ENCODE assay signal across 11 cellular contexts in the genomic region with DNA sequence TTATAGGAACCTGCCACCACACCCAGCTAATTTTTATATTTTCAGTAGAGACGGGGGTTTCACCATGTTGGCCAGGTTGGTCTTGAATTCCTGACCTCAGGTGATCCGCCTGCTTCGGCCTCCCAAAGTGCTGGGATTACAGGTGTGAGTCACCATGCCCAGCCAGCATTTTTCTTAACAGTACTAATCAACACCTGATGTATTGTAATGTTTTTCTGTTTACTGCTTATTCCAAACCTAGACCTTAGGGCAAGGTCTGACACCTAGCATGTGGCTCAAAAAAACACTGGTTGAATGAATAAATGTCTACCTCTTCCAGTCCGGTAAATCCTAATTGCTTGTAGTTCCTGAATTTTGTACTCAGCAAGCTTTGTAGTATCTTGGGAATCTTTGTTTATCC. TPM values are rescaled to one million over a fixed set of nuclear protein-coding genes. Genes with fewer than 3 reads are reported as not detected.
DNase-seq lines count a peak whose midpoint lies in the region; ATAC-seq and TF ChIP-seq lines count a peak whose summit lies in the region.
"Not testable (repeated sequence)": the region's sequence is repeated elsewhere in the genome, so short reads cannot be mapped to it uniquely, and the experiment has no call there.
"Had no signal": no experiment of that assay in that cellular context is flagged by ENCODE, and none has a peak within 500 bp of the region (broad histone marks: within the 10 kb centered on the region; RNA-seq: fewer than 3 reads in every experiment).

No MANE protein-coding gene starts in this region.

- H3K27ac Mint-ChIP-seq in CD8-positive, alpha-beta memory T cell: peak overlapping the region in 5 of 8 donors; percentile 8 to 100 (median 43)
- H3K27ac Mint-ChIP-seq in WTC11: peak overlapping the region; percentile 0; the same call in 1 of the 2 replicates
- peak overlapping the region; percentile 2 for H3K27ac Mint-ChIP-seq in activated naive CD4-positive, alpha-beta T cell treated with anti-CD3 and anti-CD28 coated beads, Interleukin-2, amount 50 U/mL, for 24 hours
- H3K27ac Mint-ChIP-seq in neural crest cell (ENCODE audit: unreplicated experiment): not testable (repeated sequence)
- H3K27ac Mint-ChIP-seq in stimulated activated naive CD8-positive, alpha-beta T cell treated with anti-CD3 and anti-CD28 coated beads, Interleukin-15, Interleukin-2, amounts not matched to agents 100 ng/mL and 50 ng/mL, for 24 hours: peak overlapping the region; percentile 9

- peaks cover 20% of the 10 kb centered on the region for H3K4me1 ChIP-seq in CD8-positive, alpha-beta memory T cell (ENCODE audit: insufficient read depth, low read length)
- H3K4me1 ChIP-seq in PC-9 (replicated peaks; ENCODE audit: insufficient read depth): peaks cover 23% of the 10 kb centered on the region

- not testable (repeated sequence) for H3K9me3 Mint-ChIP-seq in CD8-positive, alpha-beta memory T cell; WTC11; activated naive CD4-positive, alpha-beta T cell treated with anti-CD3 and anti-CD28 coated beads, Interleukin-2, amount 50 U/mL, for 24 hours; neural crest cell; stimulated activated naive CD8-positive, alpha-beta T cell treated with anti-CD3 and anti-CD28 coated beads, Interleukin-15, Interleukin-2, amounts not matched to agents 100 ng/mL and 50 ng/mL, for 24 hours

- H3K4me1 Mint-ChIP-seq in CD8-positive, alpha-beta memory T cell: peaks cover 20 to 29% (median 27%) of the 10 kb centered on the region in 3 donors
- peaks cover 14% of the 10 kb centered on the region for H3K4me1 Mint-ChIP-seq in WTC11
- peaks cover 19% of the 10 kb centered on the region for H3K4me1 Mint-ChIP-seq in activated naive CD4-positive, alpha-beta T cell treated with anti-CD3 and anti-CD28 coated beads, Interleukin-2, amount 50 U/mL, for 24 hours
- H3K4me1 Mint-ChIP-seq in neural crest cell: peaks cover 22% of the 10 kb centered on the region
- H3K4me1 Mint-ChIP-seq in stimulated activated naive CD8-positive, alpha-beta T cell treated with anti-CD3 and anti-CD28 coated beads, Interleukin-15, Interleukin-2, amounts not matched to agents 100 ng/mL and 50 ng/mL, for 24 hours (ENCODE audit: low read depth): peaks cover 38% of the 10 kb centered on the region

- CTCF ChIA-PET in CD8-positive, alpha-beta memory T cell (lab: Charles Lee): interaction anchor here (2.9 kb wide), 1 partner anchor 15 kb away, joined by 9 read pairs; a partner anchor contains a TSS
- CTCF ChIA-PET in PC-9 (lab: Charles Lee); WTC11 (lab: Charles Lee): not testable (repeated sequence)

- not testable (repeated sequence) for H3K4me3 ChIP-seq in CD8-positive, alpha-beta memory T cell (ENCODE audit: low read length); PC-9; epithelial cell of esophagus (ENCODE audit: low read length)

- H3K4me3 Mint-ChIP-seq in CD8-positive, alpha-beta memory T cell: peak overlapping the region in 1 of 7 donors; percentile 47
- not testable (repeated sequence) for H3K4me3 Mint-ChIP-seq in WTC11; activated naive CD4-positive, alpha-beta T cell treated with anti-CD3 and anti-CD28 coated beads, Interleukin-2, amount 50 U/mL, for 24 hours; stimulated activated naive CD8-positive, alpha-beta T cell treated with anti-CD3 and anti-CD28 coated beads, Interleukin-15, Interleukin-2, amounts not matched to agents 100 ng/mL and 50 ng/mL, for 24 hours
- H3K4me3 Mint-ChIP-seq in neural crest cell: peak overlapping the region; percentile 1

- H3K27me3 ChIP-seq in CD8-positive, alpha-beta memory T cell (ENCODE audit: insufficient read depth, low read length, poor library complexity, severe bottlenecking); PC-9 (ENCODE audit: insufficient read depth, low read depth): not testable (repeated sequence)

- peaks cover 8 to 46% (median 14%) of the 10 kb centered on the region in 3 donors for H3K36me3 Mint-ChIP-seq in CD8-positive, alpha-beta memory T cell
- peaks cover 10% of the 10 kb centered on the region; the same call in 1 of the 2 replicates for H3K36me3 Mint-ChIP-seq in WTC11
- not testable (repeated sequence) for H3K36me3 Mint-ChIP-seq in activated naive CD4-positive, alpha-beta T cell treated with anti-CD3 and anti-CD28 coated beads, Interleukin-2, amount 50 U/mL, for 24 hours; neural crest cell (ENCODE audit: low read depth)
- H3K36me3 Mint-ChIP-seq in stimulated activated naive CD8-positive, alpha-beta T cell treated with anti-CD3 and anti-CD28 coated beads, Interleukin-15, Interleukin-2, amounts not matched to agents 100 ng/mL and 50 ng/mL, for 24 hours (ENCODE audit: low read depth): peaks cover 10% of the 10 kb centered on the region

- peaks cover 13% of the 10 kb centered on the region for H3K79me2 ChIP-seq in PC-9 (ENCODE audit: low read depth)

- H4K20me1 ChIP-seq in PC-9 (ENCODE audit: insufficient read depth): not testable (repeated sequence)

- not testable (repeated sequence) for H3K27ac ChIP-seq in CD8-positive, alpha-beta memory T cell (ENCODE audit: low read depth, low read length)
- peak overlapping the region; percentile 48 for H3K27ac ChIP-seq in PC-9

- not testable (repeated sequence) for TF ChIP-seq CTCF in PC-9 (conservative IDR thresholded peaks at IDR 0.05); WTC11 (IDR thresholded peaks at IDR 0.05); epithelial cell of esophagus (IDR thresholded peaks at IDR 0.05; ENCODE audit: insufficient read depth, low read depth, low read length, missing control alignments); neural crest cell (conservative IDR thresholded peaks at IDR 0.05)

- H3K9me3 ChIP-seq in CD8-positive, alpha-beta memory T cell (ENCODE audit: low read length); PC-9 (ENCODE audit: insufficient read depth, low read depth): not testable (repeated sequence)

- H3F3A ChIP-seq in PC-9 (ENCODE audit: insufficient read depth, low read depth): peaks cover 23% of the 10 kb centered on the region

- not testable (repeated sequence) for H3K27me3 Mint-ChIP-seq in CD8-positive, alpha-beta memory T cell; WTC11 (ENCODE audit: low read depth); activated naive CD4-positive, alpha-beta T cell treated with anti-CD3 and anti-CD28 coated beads, Interleukin-2, amount 50 U/mL, for 24 hours; neural crest cell (ENCODE audit: low read depth); stimulated activated naive CD8-positive, alpha-beta T cell treated with anti-CD3 and anti-CD28 coated beads, Interleukin-15, Interleukin-2, amounts not matched to agents 100 ng/mL and 50 ng/mL, for 24 hours

- ATAC-seq in WTC11: not testable (repeated sequence)

- H3K36me3 ChIP-seq in CD8-positive, alpha-beta memory T cell (ENCODE audit: insufficient read depth, low read length): peaks cover 22% of the 10 kb centered on the region
- not testable (repeated sequence) for H3K36me3 ChIP-seq in PC-9 (ENCODE audit: low read depth)

- intact Hi-C loops in PC-9 (cut with micrococcal nuclease; ENCODE audit: unreplicated experiment): not testable (repeated sequence)

- POLR2A ChIA-PET in CD8-positive, alpha-beta memory T cell (lab: Charles Lee): not testable (repeated sequence)
- POLR2A ChIA-PET in PC-9 (lab: Charles Lee; ENCODE audit: unreplicated experiment) (interaction anchor here (0.6 kb wide), 1 partner anchor 14 kb away, joined by 5 read pairs; no protein-coding TSS in a partner anchor), WTC11 (lab: Charles Lee) (interaction anchor here (0.9 kb wide), 1 partner anchor 78 kb away, joined by 5 read pairs; no protein-coding TSS in a partner anchor)

- peak overlapping the region; percentile 32 for H3K4me2 ChIP-seq in PC-9

- H3K9me2 ChIP-seq in PC-9 (ENCODE audit: insufficient read depth): not testable (repeated sequence)

- DNase-seq in CD8-positive, alpha-beta memory T cell; WTC11 (ENCODE audit: low spot score); neural crest cell (ENCODE audit: low read depth, low spot score): not testable (repeated sequence)
- peak in 1 of 2 experiments; percentile 63 for DNase-seq in PC-9
- DNase-seq in epithelial cell of esophagus (ENCODE audit: low read depth): peak; percentile 62
- DNase-seq in renal cortical epithelial cell (ENCODE audit: low read depth): peak; percentile 31

- not testable (repeated sequence) for BruUV-seq in PC-9 (replicated peaks; lab: Mats Ljungman, UMichigan)

- H2AFZ ChIP-seq in PC-9: not testable (repeated sequence)

RNA-seq across cellular contexts. Expression of a gene that starts 2.9 kb away (rescaled TPM):
- total RNA-seq in CD8-positive, alpha-beta memory T cell: 10 to 100 TPM; 36.6 to 40.4 TPM
- polyA plus RNA-seq in CD8-positive, alpha-beta memory T cell: 5.4 TPM
- total RNA-seq in PC-9 (2021): 78.1 and 82.8 TPM in 2 replicates
- 46.7 to 58.0 TPM (median 57.5 TPM) in 3 replicates for total RNA-seq in WTC11 (2021)
- 64.4 and 69.6 TPM in 2 replicates for total RNA-seq in neural crest cell
- 5.6 and 22.7 TPM in 2 replicates for total RNA-seq in renal cortical epithelial cell

RNA-seq across cellular contexts. Expression of a gene that starts 7.7 kb away (rescaled TPM):
- total RNA-seq in CD8-positive, alpha-beta memory T cell: 10 to 100 TPM; 26.9 to 29.6 TPM
- 26.4 TPM for polyA plus RNA-seq in CD8-positive, alpha-beta memory T cell
- total RNA-seq in PC-9 (2021): 2.9 and 3.0 TPM in 2 replicates
- total RNA-seq in WTC11 (2021): 2.9 to 3.0 TPM (median 2.9 TPM) in 3 replicates
- 0.23 TPM in 1 of 2 replicates, not detected in the other for total RNA-seq in neural crest cell
- 1.7 and 25.2 TPM in 2 replicates for total RNA-seq in renal cortical epithelial cell
- total RNA-seq: A172, A673, H4 had no signal

RNA-seq across cellular contexts. Expression of a gene that starts 15.1 kb away (rescaled TPM):
- total RNA-seq in CD8-positive, alpha-beta memory T cell: 100 to 1,000 TPM; 165 to 167 TPM
- polyA plus RNA-seq in CD8-positive, alpha-beta memory T cell: 188 TPM
- 78.2 and 82.1 TPM in 2 replicates for total RNA-seq in PC-9 (2021)
- 171 to 193 TPM (median 192 TPM) in 3 replicates for total RNA-seq in WTC11 (2021)
- 242 and 244 TPM in 2 replicates for total RNA-seq in neural crest cell
- 91.2 and 137 TPM in 2 replicates for total RNA-seq in renal cortical epithelial cell

RNA-seq across cellular contexts. Expression of a gene that starts 29.0 kb away (rescaled TPM):
- total RNA-seq in CD8-positive, alpha-beta memory T cell: 10 to 100 TPM; 61.6 to 63.5 TPM
- 65.0 TPM for polyA plus RNA-seq in CD8-positive, alpha-beta memory T cell
- total RNA-seq in PC-9 (2021) (76.6 and 80.8 TPM in 2 replicates), WTC11 (2021) (53.2 to 54.5 TPM (median 54.5 TPM) in 3 replicates), neural crest cell (67.4 and 70.0 TPM in 2 replicates), renal cortical epithelial cell (141 and 200 TPM in 2 replicates)

RNA-seq across cellular contexts. Expression of a gene that starts 30.8 kb away (rescaled TPM):
- 100 to 1,000 TPM; 279 to 286 TPM for total RNA-seq in CD8-positive, alpha-beta memory T cell
- polyA plus RNA-seq in CD8-positive, alpha-beta memory T cell: 78.8 TPM
- total RNA-seq in PC-9 (2021) (203 and 205 TPM in 2 replicates), WTC11 (2021) (241 to 275 TPM (median 246 TPM) in 3 replicates), neural crest cell (295 and 302 TPM in 2 replicates), renal cortical epithelial cell (141 and 259 TPM in 2 replicates)
